Comparison of ENCODE assay signal across 11 cellular contexts in the genomic region with DNA sequence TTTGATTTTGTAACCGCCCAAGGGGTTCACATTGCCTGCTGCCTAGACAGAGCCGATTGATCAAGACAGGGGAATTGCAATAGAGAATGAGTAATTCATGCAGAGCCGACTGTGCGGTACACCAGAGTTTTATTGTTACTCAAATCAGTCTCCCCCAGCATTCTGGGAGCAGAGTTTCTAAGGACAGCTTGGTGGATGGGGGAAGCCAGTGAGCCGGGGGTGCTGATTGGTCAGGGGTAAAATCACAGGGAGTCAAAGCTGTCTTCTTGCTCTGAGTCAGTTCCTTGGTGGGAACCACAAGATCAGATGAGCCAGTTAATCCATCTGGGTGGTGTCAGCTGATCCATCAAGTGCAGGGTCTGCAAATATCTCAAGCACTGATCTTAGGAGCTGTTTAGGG.
DNase-seq lines count a peak whose midpoint lies in the region; ATAC-seq and TF ChIP-seq lines count a peak whose summit lies in the region.
"Had no signal": no experiment of that assay in that cellular context is flagged by ENCODE, and none has a peak within 500 bp of the region (broad histone marks: within the 10 kb centered on the region; RNA-seq: fewer than 3 reads in every experiment).

No MANE protein-coding gene starts in this region.

- TF ChIP-seq POLR2A in esophagus squamous epithelium (IDR thresholded peaks at IDR 0.05): no peak

- no TSS peak for BruUV-seq in mammary epithelial cell (replicated peaks; lab: Mats Ljungman, UMichigan)

- peaks cover 12% of the 10 kb centered on the region for H3K36me3 Mint-ChIP-seq in WTC11

- no peaks in the 10 kb centered on the region for H3K27me3 Mint-ChIP-seq in WTC11 (ENCODE audit: low read depth)
- H3K27me3 Mint-ChIP-seq: naive B cell had no signal

- H3K4me1 ChIP-seq in mammary epithelial cell (ENCODE audit: insufficient read depth, low read length) (peaks cover 2% of the 10 kb centered on the region), esophagus squamous epithelium (no peaks in the 10 kb centered on the region)
- H3K4me1 ChIP-seq: heart left ventricle, Peyer's patch had no signal

- H3K27ac Mint-ChIP-seq in WTC11: peak overlapping the region; percentile 64

- 86% methylated on average over 5 of the region's 5 CpGs for WGBS in mammary epithelial cell (ENCODE audit: low coverage, missing lambda C conversion rate)
- 69 to 88% methylated on average over 4 to 5 of the region's 5 CpGs for WGBS in esophagus squamous epithelium, 2 donors

- H3K27ac ChIP-seq in mammary epithelial cell (ENCODE audit: insufficient read depth, low read depth, low read length): no peak overlapping the region
- H3K27ac ChIP-seq in esophagus squamous epithelium: no peak overlapping the region
- H3K27ac ChIP-seq: heart left ventricle, Peyer's patch had no signal

- dilution Hi-C loops in mammary epithelial cell (cut with HindIII; ENCODE audit: low sequenced_read_pairs): no loop called here

- POLR2A ChIA-PET in WTC11 (lab: Charles Lee): interaction anchor here (1.5 kb wide), 1 partner anchor 10 kb away, joined by 5 read pairs; no protein-coding TSS in a partner anchor

- no peak overlapping the region for H3K4me2 ChIP-seq in mammary epithelial cell (ENCODE audit: insufficient read depth, low read depth, low read length)

- no peak for DNase-seq in WTC11 (ENCODE audit: low spot score)
- DNase-seq in mammary epithelial cell: peak; percentile 32
- peak; percentile 60 to 76 for DNase-seq in stimulated activated CD8-positive, alpha-beta memory T cell treated with anti-CD3 and anti-CD28 coated beads, Interleukin-15, amount 100 ng/mL, for 48 hours (ENCODE audit: low read depth in 2 of 2)
- DNase-seq in GM10266 (ENCODE audit: extremely low spot score): no peak
- DNase-seq in esophagus squamous epithelium (lab: John Stamatoyannopoulos, UW): no peak
- DNase-seq in left lobe of liver (ENCODE audit: low spot score): no peak
- DNase-seq: heart left ventricle, naive B cell, NCI-H1930, Peyer's patch had no signal

- H3K27me3 ChIP-seq in mammary epithelial cell (ENCODE audit: insufficient read depth, low read length): no peaks in the 10 kb centered on the region
- H3K27me3 ChIP-seq in esophagus squamous epithelium: peaks cover 0 to 9% (median 0%) of the 10 kb centered on the region in 4 donors
- H3K27me3 ChIP-seq: heart left ventricle, Peyer's patch had no signal

- no peak overlapping the region for H3K9ac ChIP-seq in mammary epithelial cell (ENCODE audit: insufficient read depth, low read length)

- no peaks in the 10 kb centered on the region for H4K20me1 ChIP-seq in mammary epithelial cell (ENCODE audit: insufficient read depth, low read length)

- ATAC-seq in HG02852 (IDR thresholded peaks at IDR 0.05; ENCODE audit: unreplicated experiment) (peak; percentile 55), WTC11 (peak; percentile 89), left lobe of liver (no peak)
- ATAC-seq: heart left ventricle had no signal

- CTCF ChIA-PET in WTC11 (lab: Charles Lee): interaction anchor here (2.1 kb wide), 1 partner anchor 9 kb away, joined by 8 read pairs; no protein-coding TSS in a partner anchor
- CTCF ChIA-PET in mammary epithelial cell (lab: Charles Lee; ENCODE audit: low non-redundant PET): interaction anchor here (0.7 kb wide), 1 partner anchor 86 kb away, joined by 4 read pairs; no protein-coding TSS in a partner anchor

- intact Hi-C loops in mammary epithelial cell (cut with micrococcal nuclease) (no loop called here), esophagus squamous epithelium (cut with DNase I) (no loop called here)

- H3K9me3 ChIP-seq in mammary epithelial cell (replicated peaks; ENCODE audit: insufficient read depth, low read length): no peaks in the 10 kb centered on the region
- H3K9me3 ChIP-seq in esophagus squamous epithelium: peaks cover 0 to 14% (median 0%) of the 10 kb centered on the region in 3 donors
- H3K9me3 ChIP-seq: Peyer's patch had no signal

- H2AFZ ChIP-seq in mammary epithelial cell (ENCODE audit: low read depth, low read length): peak overlapping the region; percentile 13

- peaks cover 14% of the 10 kb centered on the region for H3K4me1 Mint-ChIP-seq in WTC11

- in situ Hi-C loops in mammary epithelial cell (cut with MboI; ENCODE audit: low sequenced_read_pairs in 2 of 2): no loop called here

- H3K4me3 ChIP-seq in mammary epithelial cell (replicated peaks in 1 of 3; ENCODE audit: insufficient read depth in 1 of 3, low read depth in 2 of 3, low read length in 3 of 3) (no peak overlapping the region), esophagus squamous epithelium (no peak overlapping the region)
- H3K4me3 ChIP-seq: heart left ventricle, Peyer's patch had no signal

- H3K79me2 ChIP-seq in mammary epithelial cell (ENCODE audit: insufficient read depth, low read length): no peaks in the 10 kb centered on the region

- TF ChIP-seq CTCF in WTC11 (IDR thresholded peaks at IDR 0.05) (no peak), mammary epithelial cell (conservative IDR thresholded peaks at IDR 0.05 in 1 of 2, IDR thresholded peaks at IDR 0.05 in 1 of 2; ENCODE audit: extremely low read depth in 1 of 2, insufficient read depth in 1 of 2, low read depth in 1 of 2, low read length in 2 of 2) (no peak), GM10266 (IDR thresholded peaks at IDR 0.05; ENCODE audit: control insufficient read depth, insufficient read depth, low read depth, missing control alignments) (no peak), esophagus squamous epithelium (IDR thresholded peaks at IDR 0.05) (no peak)

- peaks cover 2% of the 10 kb centered on the region for H3K36me3 ChIP-seq in mammary epithelial cell (ENCODE audit: insufficient read depth, low read length)
- no peaks in the 10 kb centered on the region for H3K36me3 ChIP-seq in esophagus squamous epithelium
- H3K36me3 ChIP-seq: heart left ventricle, Peyer's patch had no signal

- H3K9me3 Mint-ChIP-seq in WTC11: peaks cover 5% of the 10 kb centered on the region

- no peak overlapping the region for H3K4me3 Mint-ChIP-seq in WTC11
- H3K4me3 Mint-ChIP-seq: naive B cell had no signal

TF ChIP-seq in WTC11, 78 proteins besides CTCF, POLR2A, EP300 and RAD21:
- TF ChIP-seq KAT7 (CRISPR knock-in tag; IDR thresholded peaks at IDR 0.05; ENCODE audit: borderline replicate concordance): no peak
- no peak for TF ChIP-seq NFE2L1 (CRISPR knock-in tag; IDR thresholded peaks at IDR 0.05)
- TF ChIP-seq CREM (CRISPR knock-in tag; IDR thresholded peaks at IDR 0.05): no peak
- TF ChIP-seq NFYB (CRISPR knock-in tag; conservative IDR thresholded peaks at IDR 0.05; ENCODE audit: low read depth): peak; percentile 24; the same call in 1 of the 2 replicates
TF ChIP-seq in WTC11: peak in this region for 1.

Comparison
In these comparisons a context has a peak if more than half of its experiments do, and no peak if none do; other contexts are left out.
1. DNase-seq: peak in mammary epithelial cell (single experiment) and stimulated activated CD8-positive, alpha-beta memory T cell treated with anti-CD3 and anti-CD28 coated beads, Interleukin-15, amount 100 ng/mL, for 48 hours (2 of 2); none in WTC11 (single experiment), GM10266 (single experiment), esophagus squamous epithelium (single experiment) and left lobe of liver (single experiment).